ENCODE assay signal across 25 cellular contexts in genomic region chr14:85789506-85789905, GRCh38.
"Had no signal": no experiment of that assay in that cellular context is flagged by ENCODE, and none has a peak within 500 bp of the region (broad histone marks: within the 10 kb centered on the region; RNA-seq: fewer than 3 reads in every experiment).

No MANE protein-coding gene starts in this region.

- H3K27ac ChIP-seq: breast epithelium, SK-N-MC, VCaP had no signal

- H3K4me3 Mint-ChIP-seq: activated CD4-positive, alpha-beta T cell treated with anti-CD3 and anti-CD28 coated beads for 36 hours; activated CD8-positive, alpha-beta memory T cell treated with anti-CD3 and anti-CD28 coated beads, Interleukin-2, amount 10 ng/mL, durations not matched to agents 7 days and 5 days; activated naive CD4-positive, alpha-beta T cell treated with anti-CD3 and anti-CD28 coated beads, Interleukin-2, amount 10 ng/mL, durations not matched to agents 7 days and 5 days; T-cell had no signal

- H3K4me3 ChIP-seq: breast epithelium, K562, SK-N-MC had no signal

- H3K4me1 ChIP-seq: breast epithelium had no signal

- H3K36me3 ChIP-seq: breast epithelium had no signal

- ATAC-seq: activated CD4-positive, alpha-beta T cell treated with anti-CD3 and anti-CD28 coated beads for 36 hours; activated CD8-positive, alpha-beta memory T cell treated with anti-CD3 and anti-CD28 coated beads, Interleukin-2, amount 10 ng/mL, durations not matched to agents 7 days and 5 days; K562; Right ventricle myocardium inferior; T-cell had no signal

- H3K36me3 Mint-ChIP-seq: activated CD8-positive, alpha-beta memory T cell treated with anti-CD3 and anti-CD28 coated beads, Interleukin-2, amount 10 ng/mL, durations not matched to agents 7 days and 5 days; activated naive CD4-positive, alpha-beta T cell treated with anti-CD3 and anti-CD28 coated beads, Interleukin-2, amount 10 ng/mL, durations not matched to agents 7 days and 5 days; T-cell had no signal

- H3K27me3 Mint-ChIP-seq: activated CD8-positive, alpha-beta memory T cell treated with anti-CD3 and anti-CD28 coated beads, Interleukin-2, amount 10 ng/mL, durations not matched to agents 7 days and 5 days; activated naive CD4-positive, alpha-beta T cell treated with anti-CD3 and anti-CD28 coated beads, Interleukin-2, amount 10 ng/mL, durations not matched to agents 7 days and 5 days had no signal

- H3K27me3 ChIP-seq: breast epithelium had no signal

- H3K9me3 Mint-ChIP-seq: activated naive CD4-positive, alpha-beta T cell treated with anti-CD3 and anti-CD28 coated beads, Interleukin-2, amount 10 ng/mL, durations not matched to agents 7 days and 5 days; activated T-helper 2 cell treated with anti-CD3 and anti-CD28 coated beads, Interferon-gamma antibody, Interleukin-2, Interleukin-4, amounts not matched to agents 10 μg/mL and 5 μg/mL and 100 μg/mL, durations not matched to agents 14 hours and 24 hours and 36 hours had no signal

- DNase-seq: activated CD4-positive, alpha-beta T cell treated with anti-CD3 and anti-CD28 coated beads for 36 hours; activated CD4-positive, CD25-positive, alpha-beta regulatory T cell; activated CD8-positive, alpha-beta memory T cell treated with anti-CD3 and anti-CD28 coated beads, Interleukin-2, amount 10 ng/mL, durations not matched to agents 7 days and 5 days; activated gamma-delta T cell treated with Interleukin-2 at 50 U/mL for 16 hours; activated naive CD4-positive, alpha-beta T cell treated with anti-CD3 and anti-CD28 coated beads, Interleukin-2, amount 10 ng/mL, durations not matched to agents 7 days and 5 days; activated T-cell treated with anti-CD3 and anti-CD28 coated beads, Interleukin-2, amount 50 U/mL, for 48 hours; aorta; caudate nucleus; Kasumi-1; NCI-H1048; NCI-H1417; NCI-H1930; NCI-H2171; NCI-H2227 treated with DMSO at 0.1 percent for 48 hours; NCI-H446 treated with DMSO at 0.1 percent for 48 hours; NCI-H524 treated with DMSO at 0.1 percent for 48 hours; NCI-H774; RPMI8226; T-cell had no signal

- H3K9me3 ChIP-seq: breast epithelium had no signal

- H3K27ac Mint-ChIP-seq: activated CD4-positive, alpha-beta T cell treated with anti-CD3 and anti-CD28 coated beads for 36 hours; activated CD8-positive, alpha-beta memory T cell treated with anti-CD3 and anti-CD28 coated beads, Interleukin-2, amount 10 ng/mL, durations not matched to agents 7 days and 5 days; activated naive CD4-positive, alpha-beta T cell treated with anti-CD3 and anti-CD28 coated beads, Interleukin-2, amount 10 ng/mL, durations not matched to agents 7 days and 5 days; activated T-helper 2 cell treated with anti-CD3 and anti-CD28 coated beads, Interferon-gamma antibody, Interleukin-2, Interleukin-4, amounts not matched to agents 10 μg/mL and 5 μg/mL and 100 μg/mL, durations not matched to agents 14 hours and 24 hours and 36 hours; T-cell had no signal
